Comparison of ENCODE assay signal across 1 cellular context in genomic region chr17:65567566-65567965, GRCh38.
TF ChIP-seq lines count a peak whose summit lies in the region.

No MANE protein-coding gene starts in this region.

TF ChIP-seq in GM23338, 12 proteins besides CTCF, POLR2A, EP300 and RAD21 (continued from another document):
- TF ChIP-seq ZNF462 (CRISPR knock-in tag; IDR thresholded peaks at IDR 0.05) (no peak), JUNB (IDR thresholded peaks at IDR 0.05; ENCODE audit: unreplicated experiment) (no peak), ZNF331 (CRISPR knock-in tag; IDR thresholded peaks at IDR 0.05; ENCODE audit: low read depth) (no peak), ETS1 (IDR thresholded peaks at IDR 0.05) (no peak), EZH2 (IDR thresholded peaks at IDR 0.05; ENCODE audit: low read depth, unreplicated experiment) (no peak), NANOG (IDR thresholded peaks at IDR 0.05; ENCODE audit: borderline replicate concordance) (no peak)
